8 cellular contexts compared by ENCODE assay signal in the genomic region with DNA sequence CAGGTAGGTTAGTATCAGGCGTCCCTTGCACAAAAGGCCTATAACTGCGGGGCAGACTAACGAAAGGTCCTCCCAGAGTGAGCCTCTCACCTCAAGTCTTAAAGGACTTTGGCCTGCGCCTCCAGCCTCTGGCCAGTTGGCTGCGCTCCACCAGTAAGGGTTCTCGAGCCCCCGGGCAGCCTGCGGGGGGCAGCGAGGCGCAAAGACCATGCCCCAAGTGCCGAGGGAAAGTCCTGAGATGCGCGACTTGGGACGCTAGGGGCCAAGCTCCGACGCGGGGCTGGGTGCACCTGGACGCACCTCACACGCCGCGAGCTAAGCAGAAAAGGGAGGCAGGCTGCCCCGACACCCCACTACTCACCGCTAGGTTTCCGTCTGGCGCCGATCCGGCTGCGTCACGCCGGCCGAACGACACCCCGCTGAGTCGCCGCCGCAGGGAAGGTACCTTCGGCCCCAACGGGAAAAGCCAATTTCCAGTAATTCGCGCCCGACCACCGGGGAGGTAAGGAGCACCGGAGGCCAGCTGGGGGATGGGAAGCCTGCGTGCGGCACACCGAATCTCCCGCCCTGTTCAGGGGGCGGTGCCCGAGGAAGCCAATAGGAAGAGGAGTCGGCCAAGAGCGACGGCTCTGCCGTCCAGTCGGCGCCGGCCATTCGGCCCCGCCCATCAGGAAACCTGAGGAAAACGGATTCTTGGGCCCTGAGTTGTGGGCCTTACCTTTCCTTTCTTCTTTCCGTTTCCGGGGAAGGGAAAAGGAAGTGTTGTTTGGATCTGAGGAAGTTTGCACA. TPM values are rescaled to one million over a fixed set of nuclear protein-coding genes. Genes with fewer than 3 reads are reported as not detected.
DNase-seq lines count a peak whose midpoint lies in the region; ATAC-seq and TF ChIP-seq lines count a peak whose summit lies in the region.

A gene (minus strand): TSS at position 532 of the 789 bp plus-strand sequence. CDS start 5,537 bp downstream, outside the sequence.

- peak; percentile 86 for ATAC-seq in GM21786 (IDR thresholded peaks at IDR 0.05; ENCODE audit: unreplicated experiment)

- peaks cover 2% of the 10 kb centered on the region for H3F3A ChIP-seq in DOHH2 (ENCODE audit: control insufficient read depth, insufficient read depth)

- peak within 1 kb of the TSS; percentile 94 for H3K4me3 ChIP-seq in DOHH2 (ENCODE audit: low read length)
- H3K4me3 ChIP-seq in Peyer's patch, result peak within 1 kb of the TSS; percentile 59 to 81 (median 80)
- H3K4me3 ChIP-seq in esophagus muscularis mucosa, result peak within 1 kb of the TSS; percentile 72 to 94 (median 83)
- peak within 1 kb of the TSS; percentile 84 to 100 for H3K4me3 ChIP-seq in muscle layer of duodenum (ENCODE audit: low read depth in 1 of 2, low read length in 2 of 2)

- H3K27me3 ChIP-seq in DOHH2 (ENCODE audit: control insufficient read depth, low read length) (no peaks in the 10 kb centered on the region), Peyer's patch (no peaks in the 10 kb centered on the region), esophagus muscularis mucosa (no peaks in the 10 kb centered on the region), muscle layer of duodenum (ENCODE audit: low read depth, low read length) (no peaks in the 10 kb centered on the region)

- under 1% methylated on average over 38 of the region's 61 CpGs for WGBS in esophagus muscularis mucosa

- no peak for TF ChIP-seq EP300 in esophagus muscularis mucosa (IDR thresholded peaks at IDR 0.05)

- peak; percentile 19 to 38 for TF ChIP-seq POLR2A in Peyer's patch (IDR thresholded peaks at IDR 0.05)
- TF ChIP-seq POLR2A in esophagus muscularis mucosa (IDR thresholded peaks at IDR 0.05; ENCODE audit: low read depth), result no peak

- DNase-seq in Peyer's patch (peak; percentile 93 to 98 (median 97)), esophagus muscularis mucosa (ENCODE audit: extremely low spot score) (peak; percentile 97)
- DNase-seq in activated T-cell treated with anti-CD3 and anti-CD28 coated beads, Interleukin-2, amount 50 U/mL, for 48 hours, result peak; percentile 96 to 97
- DNase-seq in stimulated activated CD8-positive, alpha-beta memory T cell treated with anti-CD3 and anti-CD28 coated beads, Interleukin-7, amount 100 ng/mL, for 4 hours (ENCODE audit: low read depth in 2 of 2), result peak; percentile 79 to 84

- peaks cover 29% of the 10 kb centered on the region for H3K4me1 ChIP-seq in DOHH2 (ENCODE audit: control insufficient read depth, low read length)
- peaks cover 0 to 17% (median 7%) of the 10 kb centered on the region in 4 donors for H3K4me1 ChIP-seq in Peyer's patch
- H3K4me1 ChIP-seq in esophagus muscularis mucosa, result peaks cover 27 to 49% (median 32%) of the 10 kb centered on the region in 4 donors
- peaks cover 14 to 20% of the 10 kb centered on the region in 2 donors for H3K4me1 ChIP-seq in muscle layer of duodenum (ENCODE audit: control insufficient read depth in 1 of 2, insufficient read depth in 2 of 2, low read length in 2 of 2)

- H3K36me3 ChIP-seq in DOHH2 (ENCODE audit: control insufficient read depth, low read length) (peaks cover 40% of the 10 kb centered on the region), KOPT-K1 (ENCODE audit: insufficient read depth, low read length) (peaks cover 26% of the 10 kb centered on the region), Peyer's patch (peaks cover 0 to 11% (median 0%) of the 10 kb centered on the region in 3 donors), esophagus muscularis mucosa (peaks cover 0 to 4% (median under 1%) of the 10 kb centered on the region in 4 donors), muscle layer of duodenum (ENCODE audit: control insufficient read depth in 1 of 2, insufficient read depth in 2 of 2, low read length in 2 of 2) (peaks cover 0 to 5% of the 10 kb centered on the region in 2 donors)

- peaks cover 66% of the 10 kb centered on the region for H3K79me2 ChIP-seq in DOHH2 (ENCODE audit: control insufficient read depth, low read length)

- 0 out of 2 replicates have a peak, but pooled peaks cover 6% of the 10 kb centered on the region for H4K20me1 ChIP-seq in DOHH2 (ENCODE audit: control insufficient read depth, insufficient read depth, low read depth, low read length)

- H3K9me2 ChIP-seq in DOHH2 (replicated peaks; ENCODE audit: control insufficient read depth, low read length), result no peaks in the 10 kb centered on the region

- peak; percentile 84 for TF ChIP-seq CTCF in DOHH2 (IDR thresholded peaks at IDR 0.05; ENCODE audit: low read depth, low read length, poor library complexity, severe bottlenecking)
- TF ChIP-seq CTCF in Peyer's patch (IDR thresholded peaks at IDR 0.05), result peak; percentile 19 to 88 (median 76)
- peak; percentile 28 to 70 (median 30) for TF ChIP-seq CTCF in esophagus muscularis mucosa (IDR thresholded peaks at IDR 0.05)

- peak within 1 kb of the TSS; percentile 85 for H3K4me2 ChIP-seq in DOHH2 (ENCODE audit: low read length)

- H3K27ac ChIP-seq in DOHH2 (ENCODE audit: low read depth, low read length), result peak within 1 kb of the TSS; percentile 62
- peak within 1 kb of the TSS; percentile 78 for H3K27ac ChIP-seq in KOPT-K1 (ENCODE audit: low read depth, low read length, poor library complexity, severe bottlenecking)
- H3K27ac ChIP-seq in Peyer's patch, result peak within 1 kb of the TSS; percentile 87 to 92 (median 90)
- H3K27ac ChIP-seq in esophagus muscularis mucosa (replicated peaks in 1 of 4), result peak within 1 kb of the TSS; percentile 82 to 94 (median 90)
- H3K27ac ChIP-seq in muscle layer of duodenum (ENCODE audit: low read length), result peak within 1 kb of the TSS; percentile 83

- intact Hi-C loops in esophagus muscularis mucosa (cut with DNase I), result loop anchor here (5.0 kb wide), 1 partner anchor 109 kb away; a partner anchor contains a TSS

- H3K9me3 ChIP-seq in DOHH2 (ENCODE audit: control insufficient read depth, insufficient read depth, low read length) (no peaks in the 10 kb centered on the region), KOPT-K1 (ENCODE audit: insufficient read depth, low read length, poor library complexity, severe bottlenecking) (no peaks in the 10 kb centered on the region), Peyer's patch (no peaks in the 10 kb centered on the region), esophagus muscularis mucosa (no peaks in the 10 kb centered on the region), muscle layer of duodenum (ENCODE audit: control insufficient read depth in 1 of 2, low read length in 2 of 2) (no peaks in the 10 kb centered on the region)

RNA-seq across cellular contexts. Expression of the gene that starts here (rescaled TPM):
- total RNA-seq in Peyer's patch (10 to 100 TPM; 23.8 to 51.2 (median 28.7) TPM), esophagus muscularis mucosa (10 to 100 TPM in 2 of 4 donors, 1 to 10 TPM in 2; 9.4 to 15.0 (median 10.8) TPM)

Comparison
In these comparisons a context has a peak if more than half of its experiments do, and no peak if none do; other contexts are left out.
1. Peak in every context shown above with its lines: DNase-seq, ATAC-seq, H3K4me3 ChIP-seq and H3K27ac ChIP-seq.
2. CTCF ChIP-seq: peak in every context shown above with its lines; median percentile 84 in DOHH2; 76 in Peyer's patch; 30 in esophagus muscularis mucosa.